1 cellular context compared by ENCODE assay signal in the genomic region with DNA sequence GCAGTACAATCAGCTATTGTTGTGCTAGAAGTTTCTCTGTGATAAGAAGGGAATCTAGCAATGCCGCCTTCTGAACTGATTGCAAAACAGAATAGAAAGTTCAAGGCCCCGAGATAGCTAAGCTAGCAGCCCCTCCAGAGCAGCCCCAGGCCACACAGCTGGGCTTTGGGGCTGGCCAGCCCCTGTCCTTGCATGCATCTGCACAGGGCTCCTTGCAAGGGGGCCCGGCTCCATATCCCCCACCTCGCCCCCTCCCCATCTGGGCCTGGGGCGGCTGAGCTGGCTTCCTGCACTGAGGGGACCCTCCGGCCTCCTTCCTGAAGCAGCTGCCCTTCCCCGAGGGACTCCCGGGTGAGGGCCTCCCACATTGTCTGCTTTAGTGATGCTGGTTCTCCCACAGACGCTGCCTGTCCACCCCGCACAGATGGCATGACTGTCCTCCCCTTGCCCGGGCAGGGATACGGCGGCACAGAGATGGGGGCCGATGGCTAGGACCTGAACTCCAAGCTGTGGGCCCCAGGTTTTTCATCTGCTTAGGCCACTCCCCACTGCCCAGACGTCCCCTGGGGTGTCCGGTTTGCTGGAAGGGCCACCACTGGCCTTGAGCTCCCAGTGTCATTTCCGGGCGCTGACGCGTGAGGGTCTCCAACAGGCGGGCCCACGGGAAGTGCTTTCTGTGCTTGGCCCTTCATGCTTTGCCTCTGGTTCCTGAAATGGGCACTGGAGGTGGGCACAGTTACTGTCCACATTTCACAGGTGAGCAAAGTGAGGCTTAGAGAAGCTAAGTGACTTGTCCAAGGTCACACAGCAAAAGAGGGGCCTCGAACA.
A peak's percentile ranks its signal among the peaks of the same experiment; 100 is the strongest.
TF ChIP-seq lines count a peak whose summit lies in the region.

No MANE protein-coding gene starts in this region.

TF ChIP-seq in HepG2, 621 proteins besides CTCF, POLR2A, EP300 and RAD21 (continued from another document and continues in another):
- TF ChIP-seq, protein P1, sequence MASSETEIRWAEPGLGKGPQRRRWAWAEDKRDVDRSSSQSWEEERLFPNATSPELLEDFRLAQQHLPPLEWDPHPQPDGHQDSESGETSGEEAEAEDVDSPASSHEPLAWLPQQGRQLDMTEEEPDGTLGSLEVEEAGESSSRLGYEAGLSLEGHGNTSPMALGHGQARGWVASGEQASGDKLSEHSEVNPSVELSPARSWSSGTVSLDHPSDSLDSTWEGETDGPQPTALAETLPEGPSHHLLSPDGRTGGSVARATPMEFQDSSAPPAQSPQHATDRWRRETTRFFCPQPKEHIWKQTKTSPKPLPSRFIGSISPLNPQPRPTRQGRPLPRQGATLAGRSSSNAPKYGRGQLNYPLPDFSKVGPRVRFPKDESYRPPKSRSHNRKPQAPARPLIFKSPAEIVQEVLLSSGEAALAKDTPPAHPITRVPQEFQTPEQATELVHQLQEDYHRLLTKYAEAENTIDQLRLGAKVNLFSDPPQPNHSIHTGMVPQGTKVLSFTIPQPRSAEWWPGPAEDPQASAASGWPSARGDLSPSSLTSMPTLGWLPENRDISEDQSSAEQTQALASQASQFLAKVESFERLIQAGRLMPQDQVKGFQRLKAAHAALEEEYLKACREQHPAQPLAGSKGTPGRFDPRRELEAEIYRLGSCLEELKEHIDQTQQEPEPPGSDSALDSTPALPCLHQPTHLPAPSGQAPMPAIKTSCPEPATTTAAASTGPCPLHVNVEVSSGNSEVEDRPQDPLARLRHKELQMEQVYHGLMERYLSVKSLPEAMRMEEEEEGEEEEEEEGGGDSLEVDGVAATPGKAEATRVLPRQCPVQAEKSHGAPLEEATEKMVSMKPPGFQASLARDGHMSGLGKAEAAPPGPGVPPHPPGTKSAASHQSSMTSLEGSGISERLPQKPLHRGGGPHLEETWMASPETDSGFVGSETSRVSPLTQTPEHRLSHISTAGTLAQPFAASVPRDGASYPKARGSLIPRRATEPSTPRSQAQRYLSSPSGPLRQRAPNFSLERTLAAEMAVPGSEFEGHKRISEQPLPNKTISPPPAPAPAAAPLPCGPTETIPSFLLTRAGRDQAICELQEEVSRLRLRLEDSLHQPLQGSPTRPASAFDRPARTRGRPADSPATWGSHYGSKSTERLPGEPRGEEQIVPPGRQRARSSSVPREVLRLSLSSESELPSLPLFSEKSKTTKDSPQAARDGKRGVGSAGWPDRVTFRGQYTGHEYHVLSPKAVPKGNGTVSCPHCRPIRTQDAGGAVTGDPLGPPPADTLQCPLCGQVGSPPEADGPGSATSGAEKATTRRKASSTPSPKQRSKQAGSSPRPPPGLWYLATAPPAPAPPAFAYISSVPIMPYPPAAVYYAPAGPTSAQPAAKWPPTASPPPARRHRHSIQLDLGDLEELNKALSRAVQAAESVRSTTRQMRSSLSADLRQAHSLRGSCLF (CRISPR knock-in tag; IDR thresholded peaks at IDR 0.05; ENCODE audit: borderline replicate concordance), result no peak
- TF ChIP-seq HNRNPLL (IDR thresholded peaks at IDR 0.05; ENCODE audit: low read depth, low read length, poor library complexity, severe bottlenecking), result no peak
- TF ChIP-seq, protein P2, sequence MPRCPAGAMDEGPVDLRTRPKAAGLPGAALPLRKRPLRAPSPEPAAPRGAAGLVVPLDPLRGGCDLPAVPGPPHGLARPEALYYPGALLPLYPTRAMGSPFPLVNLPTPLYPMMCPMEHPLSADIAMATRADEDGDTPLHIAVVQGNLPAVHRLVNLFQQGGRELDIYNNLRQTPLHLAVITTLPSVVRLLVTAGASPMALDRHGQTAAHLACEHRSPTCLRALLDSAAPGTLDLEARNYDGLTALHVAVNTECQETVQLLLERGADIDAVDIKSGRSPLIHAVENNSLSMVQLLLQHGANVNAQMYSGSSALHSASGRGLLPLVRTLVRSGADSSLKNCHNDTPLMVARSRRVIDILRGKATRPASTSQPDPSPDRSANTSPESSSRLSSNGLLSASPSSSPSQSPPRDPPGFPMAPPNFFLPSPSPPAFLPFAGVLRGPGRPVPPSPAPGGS (CRISPR knock-in tag; IDR thresholded peaks at IDR 0.05), result peak; percentile 17; the same call in 1 of the 2 replicates
- peak; percentile 61 for TF ChIP-seq FOXA3 (CRISPR knock-in tag; IDR thresholded peaks at IDR 0.05)
- TF ChIP-seq NCOA5 (CRISPR knock-in tag; IDR thresholded peaks at IDR 0.05), result no peak
- no peak for TF ChIP-seq THAP9 (CRISPR knock-in tag; IDR thresholded peaks at IDR 0.05; ENCODE audit: borderline replicate concordance)
- TF ChIP-seq, protein P3, sequence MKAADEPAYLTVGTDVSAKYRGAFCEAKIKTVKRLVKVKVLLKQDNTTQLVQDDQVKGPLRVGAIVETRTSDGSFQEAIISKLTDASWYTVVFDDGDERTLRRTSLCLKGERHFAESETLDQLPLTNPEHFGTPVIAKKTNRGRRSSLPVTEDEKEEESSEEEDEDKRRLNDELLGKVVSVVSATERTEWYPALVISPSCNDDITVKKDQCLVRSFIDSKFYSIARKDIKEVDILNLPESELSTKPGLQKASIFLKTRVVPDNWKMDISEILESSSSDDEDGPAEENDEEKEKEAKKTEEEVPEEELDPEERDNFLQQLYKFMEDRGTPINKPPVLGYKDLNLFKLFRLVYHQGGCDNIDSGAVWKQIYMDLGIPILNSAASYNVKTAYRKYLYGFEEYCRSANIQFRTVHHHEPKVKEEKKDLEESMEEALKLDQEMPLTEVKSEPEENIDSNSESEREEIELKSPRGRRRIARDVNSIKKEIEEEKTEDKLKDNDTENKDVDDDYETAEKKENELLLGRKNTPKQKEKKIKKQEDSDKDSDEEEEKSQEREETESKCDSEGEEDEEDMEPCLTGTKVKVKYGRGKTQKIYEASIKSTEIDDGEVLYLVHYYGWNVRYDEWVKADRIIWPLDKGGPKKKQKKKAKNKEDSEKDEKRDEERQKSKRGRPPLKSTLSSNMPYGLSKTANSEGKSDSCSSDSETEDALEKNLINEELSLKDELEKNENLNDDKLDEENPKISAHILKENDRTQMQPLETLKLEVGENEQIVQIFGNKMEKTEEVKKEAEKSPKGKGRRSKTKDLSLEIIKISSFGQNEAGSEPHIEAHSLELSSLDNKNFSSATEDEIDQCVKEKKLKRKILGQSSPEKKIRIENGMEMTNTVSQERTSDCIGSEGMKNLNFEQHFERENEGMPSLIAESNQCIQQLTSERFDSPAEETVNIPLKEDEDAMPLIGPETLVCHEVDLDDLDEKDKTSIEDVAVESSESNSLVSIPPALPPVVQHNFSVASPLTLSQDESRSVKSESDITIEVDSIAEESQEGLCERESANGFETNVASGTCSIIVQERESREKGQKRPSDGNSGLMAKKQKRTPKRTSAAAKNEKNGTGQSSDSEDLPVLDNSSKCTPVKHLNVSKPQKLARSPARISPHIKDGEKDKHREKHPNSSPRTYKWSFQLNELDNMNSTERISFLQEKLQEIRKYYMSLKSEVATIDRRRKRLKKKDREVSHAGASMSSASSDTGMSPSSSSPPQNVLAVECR (CRISPR knock-in tag; IDR thresholded peaks at IDR 0.05; ENCODE audit: borderline replicate concordance), result peak; percentile 40; the same call in 1 of the 2 replicates
- TF ChIP-seq GATA4 (IDR thresholded peaks at IDR 0.05; ENCODE audit: borderline replicate concordance, low read depth), result peak; percentile 76; the same call in 1 of the 2 replicates
- TF ChIP-seq U2AF1 (optimal IDR thresholded peaks at IDR 0.05; ENCODE audit: low read depth, low read length), result no peak
- TF ChIP-seq, protein P4, sequence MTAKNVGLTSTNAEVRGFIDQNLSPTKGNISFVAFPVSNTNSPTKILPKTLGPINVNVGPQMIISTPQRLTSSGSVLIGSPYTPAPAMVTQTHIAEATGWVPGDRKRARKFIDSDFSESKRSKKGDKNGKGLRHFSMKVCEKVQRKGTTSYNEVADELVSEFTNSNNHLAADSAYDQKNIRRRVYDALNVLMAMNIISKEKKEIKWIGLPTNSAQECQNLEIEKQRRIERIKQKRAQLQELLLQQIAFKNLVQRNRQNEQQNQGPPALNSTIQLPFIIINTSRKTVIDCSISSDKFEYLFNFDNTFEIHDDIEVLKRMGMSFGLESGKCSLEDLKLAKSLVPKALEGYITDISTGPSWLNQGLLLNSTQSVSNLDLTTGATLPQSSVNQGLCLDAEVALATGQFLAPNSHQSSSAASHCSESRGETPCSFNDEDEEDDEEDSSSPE (CRISPR knock-in tag; IDR thresholded peaks at IDR 0.05), result peak; percentile 44; the same call in 1 of the 2 replicates
- TF ChIP-seq GPN1 (CRISPR knock-in tag; IDR thresholded peaks at IDR 0.05; ENCODE audit: borderline replicate concordance), result no peak
- TF ChIP-seq TFE3 (CRISPR knock-in tag; IDR thresholded peaks at IDR 0.05), result no peak
- TF ChIP-seq ZNF121 (CRISPR knock-in tag; IDR thresholded peaks at IDR 0.05), result peak; percentile 31; the same call in 1 of the 2 replicates
- TF ChIP-seq ZNF776 (CRISPR knock-in tag; IDR thresholded peaks at IDR 0.05), result no peak
- 0 out of 2 replicates have a peak, but pooled peaks have one; percentile 70 for TF ChIP-seq PCBP1 (IDR thresholded peaks at IDR 0.05; ENCODE audit: borderline replicate concordance, low read depth, low read length)
- TF ChIP-seq ZNF383 (CRISPR knock-in tag; IDR thresholded peaks at IDR 0.05; ENCODE audit: borderline replicate concordance), result no peak
- TF ChIP-seq ZMYM3 (CRISPR knock-in tag; IDR thresholded peaks at IDR 0.05), result peak; percentile 90
- peak; percentile 47; the same call in 1 of the 2 replicates for TF ChIP-seq TBX3 (IDR thresholded peaks at IDR 0.05; ENCODE audit: borderline replicate concordance)
- TF ChIP-seq, protein P5, sequence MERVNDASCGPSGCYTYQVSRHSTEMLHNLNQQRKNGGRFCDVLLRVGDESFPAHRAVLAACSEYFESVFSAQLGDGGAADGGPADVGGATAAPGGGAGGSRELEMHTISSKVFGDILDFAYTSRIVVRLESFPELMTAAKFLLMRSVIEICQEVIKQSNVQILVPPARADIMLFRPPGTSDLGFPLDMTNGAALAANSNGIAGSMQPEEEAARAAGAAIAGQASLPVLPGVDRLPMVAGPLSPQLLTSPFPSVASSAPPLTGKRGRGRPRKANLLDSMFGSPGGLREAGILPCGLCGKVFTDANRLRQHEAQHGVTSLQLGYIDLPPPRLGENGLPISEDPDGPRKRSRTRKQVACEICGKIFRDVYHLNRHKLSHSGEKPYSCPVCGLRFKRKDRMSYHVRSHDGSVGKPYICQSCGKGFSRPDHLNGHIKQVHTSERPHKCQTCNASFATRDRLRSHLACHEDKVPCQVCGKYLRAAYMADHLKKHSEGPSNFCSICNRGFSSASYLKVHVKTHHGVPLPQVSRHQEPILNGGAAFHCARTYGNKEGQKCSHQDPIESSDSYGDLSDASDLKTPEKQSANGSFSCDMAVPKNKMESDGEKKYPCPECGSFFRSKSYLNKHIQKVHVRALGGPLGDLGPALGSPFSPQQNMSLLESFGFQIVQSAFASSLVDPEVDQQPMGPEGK (CRISPR knock-in tag; IDR thresholded peaks at IDR 0.05), result peak; percentile 99
- TF ChIP-seq, protein P6, sequence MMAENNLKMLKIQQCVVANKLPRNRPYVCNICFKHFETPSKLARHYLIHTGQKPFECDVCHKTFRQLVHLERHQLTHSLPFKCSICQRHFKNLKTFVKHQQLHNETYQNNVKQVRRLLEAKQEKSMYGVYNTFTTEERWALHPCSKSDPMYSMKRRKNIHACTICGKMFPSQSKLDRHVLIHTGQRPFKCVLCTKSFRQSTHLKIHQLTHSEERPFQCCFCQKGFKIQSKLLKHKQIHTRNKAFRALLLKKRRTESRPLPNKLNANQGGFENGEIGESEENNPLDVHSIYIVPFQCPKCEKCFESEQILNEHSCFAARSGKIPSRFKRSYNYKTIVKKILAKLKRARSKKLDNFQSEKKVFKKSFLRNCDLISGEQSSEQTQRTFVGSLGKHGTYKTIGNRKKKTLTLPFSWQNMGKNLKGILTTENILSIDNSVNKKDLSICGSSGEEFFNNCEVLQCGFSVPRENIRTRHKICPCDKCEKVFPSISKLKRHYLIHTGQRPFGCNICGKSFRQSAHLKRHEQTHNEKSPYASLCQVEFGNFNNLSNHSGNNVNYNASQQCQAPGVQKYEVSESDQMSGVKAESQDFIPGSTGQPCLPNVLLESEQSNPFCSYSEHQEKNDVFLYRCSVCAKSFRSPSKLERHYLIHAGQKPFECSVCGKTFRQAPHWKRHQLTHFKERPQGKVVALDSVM (CRISPR knock-in tag; IDR thresholded peaks at IDR 0.05), result peak; percentile 53; the same call in 1 of the 2 replicates
- peak; percentile 57; the same call in 1 of the 2 replicates for TF ChIP-seq ELF3 (CRISPR knock-in tag; IDR thresholded peaks at IDR 0.05)
- TF ChIP-seq HOXA3 (CRISPR knock-in tag; IDR thresholded peaks at IDR 0.05), result 0 out of 2 replicates have a peak, but pooled peaks have one; percentile 45
- TF ChIP-seq HNF4A (CRISPR knock-in tag; IDR thresholded peaks at IDR 0.05), result peak; percentile 86
- 0 out of 2 replicates have a peak, but pooled peaks have one; percentile 27 for TF ChIP-seq ZBTB26 (CRISPR knock-in tag; IDR thresholded peaks at IDR 0.05; ENCODE audit: borderline replicate concordance)
- TF ChIP-seq TAF15 (IDR thresholded peaks at IDR 0.05; ENCODE audit: low read depth, low read length, poor library complexity, severe bottlenecking), result no peak
